1 cellular context compared by ENCODE assay signal in genomic region chr16:15949210-15950166, GRCh38.
TF ChIP-seq lines count a peak whose summit lies in the region.

Gene ABCC1, plus strand, starts transcription at chr16:15949616. Its CDS starts 136 bp downstream, at chr16:15949752.

TF ChIP-seq in HepG2, 621 proteins besides CTCF, POLR2A, EP300 and RAD21 (continued from another document and continues in another):
- no peak for TF ChIP-seq ZXDC (CRISPR knock-in tag; IDR thresholded peaks at IDR 0.05)
- no peak for TF ChIP-seq ZNF335 (CRISPR knock-in tag; IDR thresholded peaks at IDR 0.05)
- TF ChIP-seq KMT2A (CRISPR knock-in tag; IDR thresholded peaks at IDR 0.05): 0 out of 2 replicates have a peak, but pooled peaks have one; percentile 13
- TF ChIP-seq, protein P1, sequence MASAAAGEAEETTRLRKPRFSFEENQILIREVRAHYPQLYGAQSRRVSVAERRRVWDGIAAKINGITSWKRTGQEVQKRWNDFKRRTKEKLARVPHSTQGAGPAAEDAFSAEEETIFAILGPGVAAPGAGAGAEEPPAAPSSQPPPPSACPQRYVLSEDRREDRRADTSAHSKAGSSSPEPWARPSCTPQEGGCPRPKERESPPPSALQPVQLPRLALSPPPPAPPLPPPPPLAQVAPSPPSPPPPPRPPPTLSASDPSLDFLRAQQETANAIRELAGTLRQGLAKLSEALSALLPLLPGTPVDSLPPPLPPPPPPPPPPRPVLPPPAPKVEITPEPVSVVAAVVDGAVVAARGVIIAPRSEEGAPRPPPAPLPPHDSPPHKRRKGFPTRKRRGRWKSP (CRISPR knock-in tag; IDR thresholded peaks at IDR 0.05): 0 out of 2 replicates have a peak, but pooled peaks have one; percentile 6
- no peak for TF ChIP-seq PLRG1 (conservative IDR thresholded peaks at IDR 0.05)
- TF ChIP-seq E2F2 (CRISPR knock-in tag; IDR thresholded peaks at IDR 0.05; ENCODE audit: borderline replicate concordance): peak; percentile 6; the same call in 1 of the 2 replicates
- TF ChIP-seq ZNF720 (CRISPR knock-in tag; IDR thresholded peaks at IDR 0.05): no peak
- no peak for TF ChIP-seq CBX2 (IDR thresholded peaks at IDR 0.05; ENCODE audit: low read depth, low read length)
- no peak for TF ChIP-seq CBX2 (CRISPR knock-in tag; IDR thresholded peaks at IDR 0.05; ENCODE audit: low read depth)
- no peak for TF ChIP-seq SRSF4 (IDR thresholded peaks at IDR 0.05; ENCODE audit: low read depth, low read length, poor library complexity, severe bottlenecking)
- no peak for TF ChIP-seq TCF12 (IDR thresholded peaks at IDR 0.05)
- TF ChIP-seq TCF12 (CRISPR knock-in tag; IDR thresholded peaks at IDR 0.05): 0 out of 2 replicates have a peak, but pooled peaks have one; percentile 32
- no peak for TF ChIP-seq FOXK1 (CRISPR knock-in tag; IDR thresholded peaks at IDR 0.05; ENCODE audit: borderline replicate concordance, low read depth)
- TF ChIP-seq ZBTB38 (CRISPR knock-in tag; IDR thresholded peaks at IDR 0.05): no peak
- TF ChIP-seq TCF7L2 (IDR thresholded peaks at IDR 0.05; ENCODE audit: low read depth, low read length): no peak
- TF ChIP-seq TOPORS (CRISPR knock-in tag; IDR thresholded peaks at IDR 0.05): no peak
- TF ChIP-seq, protein P2, sequence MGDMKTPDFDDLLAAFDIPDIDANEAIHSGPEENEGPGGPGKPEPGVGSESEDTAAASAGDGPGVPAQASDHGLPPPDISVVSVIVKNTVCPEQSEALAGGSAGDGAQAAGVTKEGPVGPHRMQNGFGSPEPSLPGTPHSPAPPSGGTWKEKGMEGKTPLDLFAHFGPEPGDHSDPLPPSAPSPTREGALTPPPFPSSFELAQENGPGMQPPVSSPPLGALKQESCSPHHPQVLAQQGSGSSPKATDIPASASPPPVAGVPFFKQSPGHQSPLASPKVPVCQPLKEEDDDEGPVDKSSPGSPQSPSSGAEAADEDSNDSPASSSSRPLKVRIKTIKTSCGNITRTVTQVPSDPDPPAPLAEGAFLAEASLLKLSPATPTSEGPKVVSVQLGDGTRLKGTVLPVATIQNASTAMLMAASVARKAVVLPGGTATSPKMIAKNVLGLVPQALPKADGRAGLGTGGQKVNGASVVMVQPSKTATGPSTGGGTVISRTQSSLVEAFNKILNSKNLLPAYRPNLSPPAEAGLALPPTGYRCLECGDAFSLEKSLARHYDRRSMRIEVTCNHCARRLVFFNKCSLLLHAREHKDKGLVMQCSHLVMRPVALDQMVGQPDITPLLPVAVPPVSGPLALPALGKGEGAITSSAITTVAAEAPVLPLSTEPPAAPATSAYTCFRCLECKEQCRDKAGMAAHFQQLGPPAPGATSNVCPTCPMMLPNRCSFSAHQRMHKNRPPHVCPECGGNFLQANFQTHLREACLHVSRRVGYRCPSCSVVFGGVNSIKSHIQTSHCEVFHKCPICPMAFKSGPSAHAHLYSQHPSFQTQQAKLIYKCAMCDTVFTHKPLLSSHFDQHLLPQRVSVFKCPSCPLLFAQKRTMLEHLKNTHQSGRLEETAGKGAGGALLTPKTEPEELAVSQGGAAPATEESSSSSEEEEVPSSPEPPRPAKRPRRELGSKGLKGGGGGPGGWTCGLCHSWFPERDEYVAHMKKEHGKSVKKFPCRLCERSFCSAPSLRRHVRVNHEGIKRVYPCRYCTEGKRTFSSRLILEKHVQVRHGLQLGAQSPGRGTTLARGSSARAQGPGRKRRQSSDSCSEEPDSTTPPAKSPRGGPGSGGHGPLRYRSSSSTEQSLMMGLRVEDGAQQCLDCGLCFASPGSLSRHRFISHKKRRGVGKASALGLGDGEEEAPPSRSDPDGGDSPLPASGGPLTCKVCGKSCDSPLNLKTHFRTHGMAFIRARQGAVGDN (CRISPR knock-in tag; IDR thresholded peaks at IDR 0.05): peak; percentile 79
- TF ChIP-seq PITX1 (CRISPR knock-in tag; IDR thresholded peaks at IDR 0.05): peak; percentile 66; the same call in 1 of the 2 replicates
- 0 out of 2 replicates have a peak, but pooled peaks have one; percentile 36 for TF ChIP-seq DNMT1 (CRISPR knock-in tag; IDR thresholded peaks at IDR 0.05)
- TF ChIP-seq, protein P3, sequence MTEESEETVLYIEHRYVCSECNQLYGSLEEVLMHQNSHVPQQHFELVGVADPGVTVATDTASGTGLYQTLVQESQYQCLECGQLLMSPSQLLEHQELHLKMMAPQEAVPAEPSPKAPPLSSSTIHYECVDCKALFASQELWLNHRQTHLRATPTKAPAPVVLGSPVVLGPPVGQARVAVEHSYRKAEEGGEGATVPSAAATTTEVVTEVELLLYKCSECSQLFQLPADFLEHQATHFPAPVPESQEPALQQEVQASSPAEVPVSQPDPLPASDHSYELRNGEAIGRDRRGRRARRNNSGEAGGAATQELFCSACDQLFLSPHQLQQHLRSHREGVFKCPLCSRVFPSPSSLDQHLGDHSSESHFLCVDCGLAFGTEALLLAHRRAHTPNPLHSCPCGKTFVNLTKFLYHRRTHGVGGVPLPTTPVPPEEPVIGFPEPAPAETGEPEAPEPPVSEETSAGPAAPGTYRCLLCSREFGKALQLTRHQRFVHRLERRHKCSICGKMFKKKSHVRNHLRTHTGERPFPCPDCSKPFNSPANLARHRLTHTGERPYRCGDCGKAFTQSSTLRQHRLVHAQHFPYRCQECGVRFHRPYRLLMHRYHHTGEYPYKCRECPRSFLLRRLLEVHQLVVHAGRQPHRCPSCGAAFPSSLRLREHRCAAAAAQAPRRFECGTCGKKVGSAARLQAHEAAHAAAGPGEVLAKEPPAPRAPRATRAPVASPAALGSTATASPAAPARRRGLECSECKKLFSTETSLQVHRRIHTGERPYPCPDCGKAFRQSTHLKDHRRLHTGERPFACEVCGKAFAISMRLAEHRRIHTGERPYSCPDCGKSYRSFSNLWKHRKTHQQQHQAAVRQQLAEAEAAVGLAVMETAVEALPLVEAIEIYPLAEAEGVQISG (CRISPR knock-in tag; IDR thresholded peaks at IDR 0.05): no peak; the same call in none of the 2 replicates
- TF ChIP-seq REXO4 (CRISPR knock-in tag; IDR thresholded peaks at IDR 0.05; ENCODE audit: borderline replicate concordance): no peak
- TF ChIP-seq PAX8 (CRISPR knock-in tag; IDR thresholded peaks at IDR 0.05; ENCODE audit: borderline replicate concordance): 0 out of 2 replicates have a peak, but pooled peaks have one; percentile 29
- no peak for TF ChIP-seq ZNF562 (CRISPR knock-in tag; IDR thresholded peaks at IDR 0.05; ENCODE audit: borderline replicate concordance)
- TF ChIP-seq, protein P4, sequence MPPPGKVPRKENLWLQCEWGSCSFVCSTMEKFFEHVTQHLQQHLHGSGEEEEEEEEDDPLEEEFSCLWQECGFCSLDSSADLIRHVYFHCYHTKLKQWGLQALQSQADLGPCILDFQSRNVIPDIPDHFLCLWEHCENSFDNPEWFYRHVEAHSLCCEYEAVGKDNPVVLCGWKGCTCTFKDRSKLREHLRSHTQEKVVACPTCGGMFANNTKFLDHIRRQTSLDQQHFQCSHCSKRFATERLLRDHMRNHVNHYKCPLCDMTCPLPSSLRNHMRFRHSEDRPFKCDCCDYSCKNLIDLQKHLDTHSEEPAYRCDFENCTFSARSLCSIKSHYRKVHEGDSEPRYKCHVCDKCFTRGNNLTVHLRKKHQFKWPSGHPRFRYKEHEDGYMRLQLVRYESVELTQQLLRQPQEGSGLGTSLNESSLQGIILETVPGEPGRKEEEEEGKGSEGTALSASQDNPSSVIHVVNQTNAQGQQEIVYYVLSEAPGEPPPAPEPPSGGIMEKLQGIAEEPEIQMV (CRISPR knock-in tag; IDR thresholded peaks at IDR 0.05; ENCODE audit: low read depth): no peak
- no peak for TF ChIP-seq ZNF670 (CRISPR knock-in tag; IDR thresholded peaks at IDR 0.05; ENCODE audit: borderline replicate concordance)
- TF ChIP-seq MXI1 (IDR thresholded peaks at IDR 0.05; ENCODE audit: borderline replicate concordance, low read depth, low read length): 0 out of 3 replicates have a peak, but pooled peaks have one; percentile 7
- TF ChIP-seq, protein P5, sequence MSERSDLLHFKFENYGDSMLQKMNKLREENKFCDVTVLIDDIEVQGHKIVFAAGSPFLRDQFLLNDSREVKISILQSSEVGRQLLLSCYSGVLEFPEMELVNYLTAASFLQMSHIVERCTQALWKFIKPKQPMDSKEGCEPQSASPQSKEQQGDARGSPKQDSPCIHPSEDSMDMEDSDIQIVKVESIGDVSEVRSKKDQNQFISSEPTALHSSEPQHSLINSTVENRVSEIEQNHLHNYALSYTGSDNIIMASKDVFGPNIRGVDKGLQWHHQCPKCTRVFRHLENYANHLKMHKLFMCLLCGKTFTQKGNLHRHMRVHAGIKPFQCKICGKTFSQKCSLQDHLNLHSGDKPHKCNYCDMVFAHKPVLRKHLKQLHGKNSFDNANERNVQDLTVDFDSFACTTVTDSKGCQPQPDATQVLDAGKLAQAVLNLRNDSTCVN (CRISPR knock-in tag; IDR thresholded peaks at IDR 0.05; ENCODE audit: borderline replicate concordance): no peak
- TF ChIP-seq KDM2A (CRISPR knock-in tag; IDR thresholded peaks at IDR 0.05; ENCODE audit: borderline replicate concordance, low read depth): peak; percentile 59; the same call in 1 of the 2 replicates
- no peak for TF ChIP-seq ZNF619 (CRISPR knock-in tag; IDR thresholded peaks at IDR 0.05)
- TF ChIP-seq ZNF788 (CRISPR knock-in tag; IDR thresholded peaks at IDR 0.05; ENCODE audit: borderline replicate concordance): peak; percentile 66; the same call in 1 of the 2 replicates
- 0 out of 2 replicates have a peak, but pooled peaks have one; percentile 16 for TF ChIP-seq YEATS4 (CRISPR knock-in tag; IDR thresholded peaks at IDR 0.05; ENCODE audit: borderline replicate concordance)
- TF ChIP-seq SALL1 (CRISPR knock-in tag; IDR thresholded peaks at IDR 0.05): peak; percentile 24; the same call in 1 of the 2 replicates
- no peak for TF ChIP-seq EED (CRISPR knock-in tag; IDR thresholded peaks at IDR 0.05)
- TF ChIP-seq MBNL3 (CRISPR knock-in tag; conservative IDR thresholded peaks at IDR 0.05): no peak
- TF ChIP-seq TGIF2 (CRISPR knock-in tag; IDR thresholded peaks at IDR 0.05): no peak
- TF ChIP-seq REL (CRISPR knock-in tag; conservative IDR thresholded peaks at IDR 0.05): no peak
- TF ChIP-seq FOXK2 (IDR thresholded peaks at IDR 0.05): no peak
- TF ChIP-seq PHF8 (CRISPR knock-in tag; IDR thresholded peaks at IDR 0.05): peak; percentile 79
- peak; percentile 41; the same call in 1 of the 2 replicates for TF ChIP-seq TAF1 (CRISPR knock-in tag; IDR thresholded peaks at IDR 0.05)
- TF ChIP-seq EHMT2 (IDR thresholded peaks at IDR 0.05; ENCODE audit: borderline replicate concordance, low read depth, low read length): no peak
- TF ChIP-seq ZNF747 (CRISPR knock-in tag; IDR thresholded peaks at IDR 0.05; ENCODE audit: borderline replicate concordance): 0 out of 2 replicates have a peak, but pooled peaks have one; percentile 54
- no peak; the same call in 1 of the 2 replicates for TF ChIP-seq SMC3 (IDR thresholded peaks at IDR 0.05; ENCODE audit: low read length)
- TF ChIP-seq ZNF512B (CRISPR knock-in tag; IDR thresholded peaks at IDR 0.05; ENCODE audit: borderline replicate concordance): no peak
- no peak for TF ChIP-seq ZMYM2 (CRISPR knock-in tag; IDR thresholded peaks at IDR 0.05)
- 0 out of 2 replicates have a peak, but pooled peaks have one; percentile 36 for TF ChIP-seq ZBTB42 (CRISPR knock-in tag; IDR thresholded peaks at IDR 0.05)
- 0 out of 2 replicates have a peak, but pooled peaks have one; percentile 59 for TF ChIP-seq MEIS1 (CRISPR knock-in tag; IDR thresholded peaks at IDR 0.05; ENCODE audit: borderline replicate concordance)
- TF ChIP-seq YY1 (IDR thresholded peaks at IDR 0.05; ENCODE audit: insufficient read depth, insufficient replicate concordance, low read depth, low read length): no peak
- 0 out of 2 replicates have a peak, but pooled peaks have one; percentile 1 for TF ChIP-seq ZNF605 (CRISPR knock-in tag; IDR thresholded peaks at IDR 0.05)
